ENCODE assay signal across 8 cellular contexts in the genomic region with DNA sequence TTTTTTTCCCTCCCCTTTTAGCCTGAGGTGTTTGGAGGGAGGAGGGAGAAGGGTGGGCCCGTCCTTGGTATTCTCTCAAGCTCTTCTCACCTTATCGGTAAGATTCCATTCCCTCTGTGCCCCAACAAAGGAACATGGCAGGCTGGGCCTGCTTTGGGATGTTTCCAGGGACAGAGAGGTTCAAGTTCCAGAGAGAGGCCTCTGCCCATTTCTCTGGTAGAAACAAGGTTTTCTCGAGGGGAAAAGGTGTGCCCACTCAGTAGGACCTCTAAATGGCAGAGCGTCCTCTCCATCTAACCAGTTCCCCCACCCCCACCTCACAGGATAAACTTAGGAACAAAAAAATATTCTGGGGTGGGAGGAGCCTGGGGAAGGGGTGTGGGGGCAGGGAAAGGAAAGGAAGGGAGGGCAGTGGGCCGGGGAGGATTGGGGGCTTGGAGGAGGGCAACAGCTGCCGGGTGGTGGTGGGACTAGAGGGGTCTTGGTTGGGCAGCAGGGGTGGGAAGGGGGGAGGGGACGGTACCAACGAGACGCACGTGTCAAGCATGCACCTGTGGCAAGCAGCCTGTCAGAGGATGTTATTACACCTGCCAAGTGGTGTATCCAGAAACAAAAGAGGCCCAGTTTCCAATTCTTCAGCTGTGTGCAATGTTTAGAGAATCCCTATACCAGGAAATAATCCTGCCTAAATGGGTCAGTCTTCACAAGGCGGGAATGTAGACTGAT. TPM values are rescaled to one million over a fixed set of nuclear protein-coding genes. Genes with fewer than 3 reads are reported as not detected.
A peak's percentile ranks its signal among the peaks of the same experiment; 100 is the strongest.
DNase-seq lines count a peak whose midpoint lies in the region; ATAC-seq and TF ChIP-seq lines count a peak whose summit lies in the region.

No MANE protein-coding gene starts in this region.

- H3K36me3 ChIP-seq in fibroblast of lung (ENCODE audit: control insufficient read depth, insufficient read depth, low read length) = peaks cover 6% of the 10 kb centered on the region

- peak overlapping the region; percentile 89 for H3K9ac ChIP-seq in fibroblast of lung (ENCODE audit: insufficient read depth, low read length)

- peak overlapping the region; percentile 99 for H3K27ac ChIP-seq in fibroblast of lung (ENCODE audit: insufficient read depth, low read length)

- H3K9me3 ChIP-seq in fibroblast of lung (ENCODE audit: control insufficient read depth, insufficient read depth, low read depth, low read length) = no peaks in the 10 kb centered on the region

- H4K20me1 ChIP-seq in fibroblast of lung (ENCODE audit: control insufficient read depth, extremely low read depth, insufficient read depth, low read length) = no peaks in the 10 kb centered on the region

- no peak for TF ChIP-seq CTCF in fibroblast of lung (conservative IDR thresholded peaks at IDR 0.05 in 1 of 2, IDR thresholded peaks at IDR 0.05 in 1 of 2; ENCODE audit: low read depth in 1 of 2, low read length in 2 of 2)

- ATAC-seq in HG02610 (IDR thresholded peaks at IDR 0.05; ENCODE audit: unreplicated experiment) = no peak
- ATAC-seq in left lobe of liver = no peak
- ATAC-seq in GM18870 (IDR thresholded peaks at IDR 0.05; ENCODE audit: unreplicated experiment) = no peak

- H3K27me3 ChIP-seq in fibroblast of lung (ENCODE audit: control insufficient read depth, insufficient read depth, low read length) = no peaks in the 10 kb centered on the region

- H3K4me1 ChIP-seq in fibroblast of lung (ENCODE audit: control insufficient read depth, extremely low read depth, insufficient read depth, low read length) = peaks cover 10% of the 10 kb centered on the region

- no peak overlapping the region for H2AFZ ChIP-seq in fibroblast of lung (ENCODE audit: low read length)

- DNase-seq in DMS153 treated with DMSO at 0.1 percent for 48 hours (lab: John Stamatoyannopoulos, UW; ENCODE audit: unreplicated experiment) = peak; percentile 45
- DNase-seq in M059J (ENCODE audit: low read depth) = peak; percentile 35
- DNase-seq in activated CD4-positive, alpha-beta T cell treated with anti-CD3 and anti-CD28 coated beads, Interleukin-2, amount 50 U/mL, for 48 hours = peak; percentile 62
- no peak for DNase-seq in fibroblast of lung (ENCODE audit: low read depth in 2 of 2)
- peak; percentile 48 for DNase-seq in pons (ENCODE audit: low spot score)
- DNase-seq in left lobe of liver (ENCODE audit: low spot score) = no peak

- H3K4me2 ChIP-seq in fibroblast of lung (ENCODE audit: extremely low read depth, insufficient read depth, low read length) = peak overlapping the region; percentile 99

- H3K79me2 ChIP-seq in fibroblast of lung (ENCODE audit: control insufficient read depth, insufficient read depth, low read length) = peaks cover 31% of the 10 kb centered on the region

- peak overlapping the region; percentile 79 to 98 (median 88) for H3K4me3 ChIP-seq in fibroblast of lung (replicated peaks in 1 of 4; ENCODE audit: control extremely low read depth in 1 of 4, insufficient read depth in 1 of 4, low read depth in 3 of 4, low read length in 4 of 4)

RNA-seq across cellular contexts. Expression of gene PCBP1, which starts 2.1 kb away (rescaled TPM):
- 24.5 and 37.7 TPM in 2 replicates for total RNA-seq in M059J (2014; rRNA removed; shearing (Covaris generic))
- total RNA-seq in fibroblast of lung = 30.6 and 42.1 TPM in 2 replicates
- polyA plus RNA-seq in fibroblast of lung = 104 and 143 TPM in 2 replicates
- polyA plus RNA-seq in fibroblast of lung (2012) = 237 and 312 TPM in 2 replicates
- polyA minus RNA-seq in fibroblast of lung (ENCODE audit: low replicate concordance) = 137 and 144 TPM in 2 replicates
- 161 TPM for total RNA-seq in left lobe of liver

Comparison
In these comparisons a context has a peak if more than half of its experiments do, and no peak if none do; other contexts are left out.
1. DNase-seq: peak in DMS153 treated with DMSO at 0.1 percent for 48 hours (single experiment), M059J (single experiment), activated CD4-positive, alpha-beta T cell treated with anti-CD3 and anti-CD28 coated beads, Interleukin-2, amount 50 U/mL, for 48 hours (2 of 2) and pons (single experiment); none in fibroblast of lung (0 of 2) and left lobe of liver (single experiment).